28 cellular contexts compared by ENCODE assay signal in genomic region chr10:57806675-57807074, GRCh38.
"Had no signal": no experiment of that assay in that cellular context is flagged by ENCODE, and none has a peak within 500 bp of the region (broad histone marks: within the 10 kb centered on the region; RNA-seq: fewer than 3 reads in every experiment).

No MANE protein-coding gene starts in this region.

- H3K4me3 ChIP-seq: colonic mucosa, coronary artery, dorsolateral prefrontal cortex, esophagus muscularis mucosa, esophagus squamous epithelium, gastrocnemius medialis, gastroesophageal sphincter, heart left ventricle, heart right ventricle, hepatocyte had no signal

- DNase-seq: colonic mucosa; cortex of kidney; dermis blood vessel endothelial cell; dorsolateral prefrontal cortex; effector CD4-positive, alpha-beta T cell; effector CD8-positive, alpha-beta T cell; effector memory CD4-positive, alpha-beta T cell; effector memory CD8-positive, alpha-beta T cell; endodermal cell; esophagus squamous epithelium; foreskin fibroblast; foreskin keratinocyte; foreskin melanocyte; gastrocnemius medialis; glutamatergic neuron; head of caudate nucleus; heart left ventricle; heart right ventricle; hippocampal formation had no signal

- H3K27me3 ChIP-seq: colonic mucosa, esophagus muscularis mucosa, esophagus squamous epithelium, foreskin keratinocyte, gastrocnemius medialis, gastroesophageal sphincter, heart left ventricle, heart right ventricle, hepatocyte had no signal

- H3K27ac ChIP-seq: colonic mucosa, coronary artery, dorsolateral prefrontal cortex, epithelial cell of prostate, esophagus muscularis mucosa, esophagus squamous epithelium, foreskin keratinocyte, gastrocnemius medialis, gastroesophageal sphincter, heart left ventricle, heart right ventricle, hepatocyte had no signal

- H3K4me2 ChIP-seq: hepatocyte had no signal

- ATAC-seq: effector memory CD8-positive, alpha-beta T cell; esophagus mucosa; foreskin keratinocyte; gastrocnemius medialis; gastroesophageal sphincter; heart left ventricle; heart right ventricle had no signal

- H3K4me1 ChIP-seq: colonic mucosa, esophagus muscularis mucosa, esophagus squamous epithelium, foreskin keratinocyte, gastrocnemius medialis, gastroesophageal sphincter, heart left ventricle had no signal

- H3K36me3 ChIP-seq: colonic mucosa, esophagus muscularis mucosa, esophagus squamous epithelium, gastrocnemius medialis, gastroesophageal sphincter, heart left ventricle, heart right ventricle had no signal

- H3K9me3 ChIP-seq: colonic mucosa, esophagus squamous epithelium, gastrocnemius medialis had no signal

- FAIRE-seq: endometrium, endothelial cell of umbilical vein, frontal cortex had no signal
